15 cellular contexts compared by ENCODE assay signal in genomic region chr6:156809446-156810178, GRCh38. TPM values are rescaled to one million over a fixed set of nuclear protein-coding genes. Genes with fewer than 3 reads are reported as not detected.
DNase-seq lines count a peak whose midpoint lies in the region; ATAC-seq and FAIRE-seq lines count a peak whose summit lies in the region.
"Had no signal": no experiment of that assay in that cellular context is flagged by ENCODE, and none has a peak within 500 bp of the region (broad histone marks: within the 10 kb centered on the region; RNA-seq: fewer than 3 reads in every experiment).

No MANE protein-coding gene starts in this region.

- no peak overlapping the region for H2BK5ac ChIP-seq in mesenchymal stem cell (ENCODE audit: low read depth, low read length, poor library complexity, severe bottlenecking)

- H2BK120ac ChIP-seq in mesenchymal stem cell (ENCODE audit: low read depth, low read length), result no peak overlapping the region

- peak overlapping the region; percentile 68 for H3K9ac ChIP-seq in mesenchymal stem cell (ENCODE audit: low read length)

- peaks cover 92% of the 10 kb centered on the region for H3K4me1 Mint-ChIP-seq in stimulated activated naive CD8-positive, alpha-beta T cell treated with anti-CD3 and anti-CD28 coated beads, Interleukin-15, Interleukin-2, amounts not matched to agents 100 ng/mL and 50 ng/mL, for 24 hours (ENCODE audit: low read depth)
- peaks cover 57% of the 10 kb centered on the region for H3K4me1 Mint-ChIP-seq in T-helper 17 cell

- DNase-seq in stimulated activated naive CD8-positive, alpha-beta T cell treated with anti-CD3 and anti-CD28 coated beads, Interleukin-15, Interleukin-2, amounts not matched to agents 100 U/mL and 50 U/mL, for 24 hours, result no peak
- DNase-seq in T-helper 17 cell, result no peak
- no peak for DNase-seq in mesenchymal stem cell
- no peak for DNase-seq in NCI-H82 treated with DMSO at 0.1 percent for 48 hours (lab: John Stamatoyannopoulos, UW; ENCODE audit: unreplicated experiment)
- DNase-seq in urothelium cell line (ENCODE audit: low spot score), result no peak
- DNase-seq in inferior parietal cortex (ENCODE audit: extremely low spot score), result no peak
- DNase-seq: mammary epithelial cell; NCI-H2107; NK-92 treated with Interleukin-12 subunit alpha and Interleukin-12 subunit beta, amount 100 ng/mL, for 24 hours; ovary had no signal

- H3K4ac ChIP-seq in mesenchymal stem cell (ENCODE audit: low read depth in 1 of 2, low read length in 2 of 2), result no peak overlapping the region

- no peak overlapping the region for H4K91ac ChIP-seq in mesenchymal stem cell (ENCODE audit: low read length)

- FAIRE-seq in urothelium cell line (lab: Jason Lieb, UNC), result no peak

- 97% methylated on average over 2 of the region's 2 CpGs for WGBS in mesenchymal stem cell

- no peaks in the 10 kb centered on the region for H3K9me3 ChIP-seq in T-helper 17 cell (ENCODE audit: control insufficient read depth, low read length, poor library complexity, severe bottlenecking)
- no peaks in the 10 kb centered on the region for H3K9me3 ChIP-seq in mesenchymal stem cell (ENCODE audit: control insufficient read depth, low read length)
- H3K9me3 ChIP-seq: ascending aorta, ovary, tibial nerve had no signal

- H2BK12ac ChIP-seq in mesenchymal stem cell (ENCODE audit: low read length in 2 of 2), result no peak overlapping the region

- no peak overlapping the region for H2AK5ac ChIP-seq in mesenchymal stem cell (ENCODE audit: low read length, severe bottlenecking)

- H3K27me3 Mint-ChIP-seq in stimulated activated naive CD8-positive, alpha-beta T cell treated with anti-CD3 and anti-CD28 coated beads, Interleukin-15, Interleukin-2, amounts not matched to agents 100 ng/mL and 50 ng/mL, for 24 hours, result no peaks in the 10 kb centered on the region
- no peaks in the 10 kb centered on the region for H3K27me3 Mint-ChIP-seq in T-helper 17 cell

- H3K4me2 ChIP-seq in mesenchymal stem cell (ENCODE audit: low read length, poor library complexity, severe bottlenecking), result no peak overlapping the region

- H3K4me3 Mint-ChIP-seq in stimulated activated naive CD8-positive, alpha-beta T cell treated with anti-CD3 and anti-CD28 coated beads, Interleukin-15, Interleukin-2, amounts not matched to agents 100 ng/mL and 50 ng/mL, for 24 hours, result peak overlapping the region; percentile 30
- peak overlapping the region; percentile 36 for H3K4me3 Mint-ChIP-seq in T-helper 17 cell

- H3K79me1 ChIP-seq in mesenchymal stem cell (replicated peaks; ENCODE audit: low read length, poor library complexity, severe bottlenecking), result peaks cover 25% of the 10 kb centered on the region

- peaks cover 3% of the 10 kb centered on the region for H3K9me3 Mint-ChIP-seq in stimulated activated naive CD8-positive, alpha-beta T cell treated with anti-CD3 and anti-CD28 coated beads, Interleukin-15, Interleukin-2, amounts not matched to agents 100 ng/mL and 50 ng/mL, for 24 hours

- H3K27ac ChIP-seq in mesenchymal stem cell (ENCODE audit: low read length, poor library complexity, severe bottlenecking), result no peak overlapping the region
- H3K27ac ChIP-seq: ascending aorta, HL-60, ovary had no signal

- H3K36me3 ChIP-seq in mesenchymal stem cell (ENCODE audit: control insufficient read depth in 1 of 2, insufficient read depth in 2 of 2, low read depth in 1 of 2, low read length in 2 of 2), result peaks cover 0 to 3% of the 10 kb centered on the region in 2 experiments
- H3K36me3 ChIP-seq: ascending aorta, ovary had no signal

- H3K23ac ChIP-seq in mesenchymal stem cell (ENCODE audit: low read length in 2 of 2), result no peak overlapping the region

- H3K14ac ChIP-seq in mesenchymal stem cell (ENCODE audit: low read length in 2 of 2), result no peak overlapping the region

- peaks cover 10% of the 10 kb centered on the region for H3K36me3 Mint-ChIP-seq in stimulated activated naive CD8-positive, alpha-beta T cell treated with anti-CD3 and anti-CD28 coated beads, Interleukin-15, Interleukin-2, amounts not matched to agents 100 ng/mL and 50 ng/mL, for 24 hours (ENCODE audit: low read depth)
- H3K36me3 Mint-ChIP-seq in T-helper 17 cell (ENCODE audit: low read depth), result no peaks in the 10 kb centered on the region

- no peaks in the 10 kb centered on the region for H3K27me3 ChIP-seq in mesenchymal stem cell (ENCODE audit: control insufficient read depth in 1 of 2, insufficient read depth in 1 of 2, low read length in 2 of 2)
- H3K27me3 ChIP-seq: ascending aorta, ovary, tibial nerve had no signal

- H4K8ac ChIP-seq in mesenchymal stem cell (ENCODE audit: low read length), result no peak overlapping the region

- no peak overlapping the region for H2BK15ac ChIP-seq in mesenchymal stem cell (ENCODE audit: low read depth, poor library complexity, severe bottlenecking)

- H3K18ac ChIP-seq in mesenchymal stem cell (ENCODE audit: low read depth in 1 of 2, low read length in 2 of 2), result no peak overlapping the region

- H3K27ac Mint-ChIP-seq in stimulated activated naive CD8-positive, alpha-beta T cell treated with anti-CD3 and anti-CD28 coated beads, Interleukin-15, Interleukin-2, amounts not matched to agents 100 ng/mL and 50 ng/mL, for 24 hours, result peak overlapping the region; percentile 78
- peak overlapping the region; percentile 67 for H3K27ac Mint-ChIP-seq in T-helper 17 cell

- no peak overlapping the region for H2AFZ ChIP-seq in mesenchymal stem cell (ENCODE audit: low read depth, low read length)

- H3K4me1 ChIP-seq in mesenchymal stem cell (ENCODE audit: control insufficient read depth, insufficient read depth, low read depth, low read length), result peaks cover 5% of the 10 kb centered on the region

- ATAC-seq in stimulated activated naive CD8-positive, alpha-beta T cell treated with anti-CD3 and anti-CD28 coated beads, Interleukin-15, Interleukin-2, amounts not matched to agents 100 U/mL and 50 U/mL, for 24 hours, result no peak
- ATAC-seq in T-helper 17 cell, result no peak
- no peak for ATAC-seq in HG02870 (IDR thresholded peaks at IDR 0.05; ENCODE audit: unreplicated experiment)

- H3K4me3 ChIP-seq in mesenchymal stem cell (ENCODE audit: insufficient read depth in 1 of 2, low read depth in 1 of 2, low read length in 2 of 2), result no peak overlapping the region
- H3K4me3 ChIP-seq: ascending aorta, ovary, tibial nerve had no signal

RNA-seq across cellular contexts. Expression of gene ARID1B, which starts 32.4 kb away (rescaled TPM):
- 100 to 1,000 TPM; 149 to 158 TPM for total RNA-seq in T-helper 17 cell
- 32.3 TPM for polyA plus RNA-seq in mesenchymal stem cell (2013, experiment 1 of 2)
- polyA plus RNA-seq in mesenchymal stem cell (2013, experiment 2 of 2), result 31.6 TPM
